ENCODE assay signal across 9 cellular contexts in genomic region chr1:206560021-206560716, GRCh38. TPM values are rescaled to one million over a fixed set of nuclear protein-coding genes. Genes with fewer than 3 reads are reported as not detected.
DNase-seq lines count a peak whose midpoint lies in the region; FAIRE-seq and TF ChIP-seq lines count a peak whose summit lies in the region.
"Had no signal": no experiment of that assay in that cellular context is flagged by ENCODE, and none has a peak within 500 bp of the region (broad histone marks: within the 10 kb centered on the region; RNA-seq: fewer than 3 reads in every experiment).

No MANE protein-coding gene starts in this region.

- H3K36me3 Mint-ChIP-seq in activated T-helper 2 cell treated with anti-CD3 and anti-CD28 coated beads, Interferon-gamma antibody, Interleukin-2, Interleukin-4, amounts not matched to agents 10 μg/mL and 5 μg/mL and 100 μg/mL, durations not matched to agents 14 hours and 24 hours and 36 hours (ENCODE audit: low read depth) = peaks cover 77% of the 10 kb centered on the region
- H3K36me3 Mint-ChIP-seq in mesothelial cell of epicardium = no peaks in the 10 kb centered on the region
- H3K36me3 Mint-ChIP-seq in type B pancreatic cell = no peaks in the 10 kb centered on the region

- H3K4me3 ChIP-seq in breast epithelium = no peak overlapping the region
- H3K4me3 ChIP-seq in mammary epithelial cell (replicated peaks in 1 of 3; ENCODE audit: insufficient read depth in 1 of 3, low read depth in 2 of 3, low read length in 3 of 3) = no peak overlapping the region
- peak overlapping the region in 1 of 2 donors; percentile 65 for H3K4me3 ChIP-seq in small intestine (ENCODE audit: low read depth in 1 of 2, low read length in 2 of 2)
- H3K4me3 ChIP-seq: lung had no signal

- in situ Hi-C loops in mammary epithelial cell (cut with MboI; ENCODE audit: low sequenced_read_pairs in 2 of 2) = no loop called here
- in situ Hi-C loops in G401 (cut with HindIII; ENCODE audit: low sequenced_read_pairs) = no loop called here

- H3K27me3 Mint-ChIP-seq in activated T-helper 2 cell treated with anti-CD3 and anti-CD28 coated beads, Interferon-gamma antibody, Interleukin-2, Interleukin-4, amounts not matched to agents 10 μg/mL and 5 μg/mL and 100 μg/mL, durations not matched to agents 14 hours and 24 hours and 36 hours (ENCODE audit: low read depth) = no peaks in the 10 kb centered on the region
- peaks cover 20% of the 10 kb centered on the region for H3K27me3 Mint-ChIP-seq in mesothelial cell of epicardium (ENCODE audit: low read depth)
- peaks cover 29% of the 10 kb centered on the region for H3K27me3 Mint-ChIP-seq in type B pancreatic cell

- no peak for DNase-seq in breast epithelium (ENCODE audit: low spot score in 2 of 2)
- no peak for DNase-seq in mammary epithelial cell
- DNase-seq in activated T-helper 2 cell treated with anti-CD3 and anti-CD28 coated beads, Interferon-gamma antibody, Interleukin-2, Interleukin-4, amounts not matched to agents 10 μg/mL and 5 μg/mL and 100 μg/mL, durations not matched to agents 14 hours and 24 hours and 36 hours (ENCODE audit: low spot score) = no peak
- DNase-seq in mesothelial cell of epicardium (ENCODE audit: low spot score in 2 of 2, unreplicated experiment in 2 of 2) = no peak
- DNase-seq in type B pancreatic cell (ENCODE audit: extremely low spot score, unreplicated experiment) = no peak
- no peak for DNase-seq in small intestine
- DNase-seq in G401 (ENCODE audit: low spot score) = no peak
- DNase-seq in dermis blood vessel endothelial cell = no peak

- no peaks in the 10 kb centered on the region for H3K79me2 ChIP-seq in mammary epithelial cell (ENCODE audit: insufficient read depth, low read length)

- H3K9me3 ChIP-seq in breast epithelium (no peaks in the 10 kb centered on the region), mammary epithelial cell (replicated peaks; ENCODE audit: insufficient read depth, low read length) (no peaks in the 10 kb centered on the region), small intestine (ENCODE audit: control insufficient read depth, low read depth) (no peaks in the 10 kb centered on the region)

- H3K4me1 ChIP-seq in breast epithelium (peaks cover 3 to 8% of the 10 kb centered on the region in 2 donors), mammary epithelial cell (ENCODE audit: insufficient read depth, low read length) (peaks cover 14% of the 10 kb centered on the region), small intestine (ENCODE audit: control insufficient read depth in 2 of 2, insufficient read depth in 1 of 2, low read depth in 1 of 2, low read length in 1 of 2) (peaks cover 0 to 6% of the 10 kb centered on the region in 2 donors)

- H3K27ac Mint-ChIP-seq in activated T-helper 2 cell treated with anti-CD3 and anti-CD28 coated beads, Interferon-gamma antibody, Interleukin-2, Interleukin-4, amounts not matched to agents 10 μg/mL and 5 μg/mL and 100 μg/mL, durations not matched to agents 14 hours and 24 hours and 36 hours = peak overlapping the region; percentile 95
- peak overlapping the region; percentile 84 for H3K27ac Mint-ChIP-seq in mesothelial cell of epicardium
- peak overlapping the region; percentile 9 for H3K27ac Mint-ChIP-seq in type B pancreatic cell

- H3K27ac ChIP-seq in breast epithelium (peak overlapping the region; percentile 17 to 72), mammary epithelial cell (ENCODE audit: insufficient read depth, low read depth, low read length) (no peak overlapping the region), small intestine (ENCODE audit: low read depth in 1 of 2, low read length in 1 of 2) (peak overlapping the region in 1 of 2 donors; percentile 73)

- 92% methylated on average over 9 of the region's 10 CpGs for whole genome bisulfite sequencing in mammary epithelial cell (ENCODE audit: low coverage, missing lambda C conversion rate)
- 63 to 76% (median 70%) methylated on average over 10 of the region's 10 CpGs for WGBS in small intestine, 3 donors

- FAIRE-seq in small intestine (lab: Jason Lieb, UNC) = no peak

- intact Hi-C loops in breast epithelium (cut with DNase I; ENCODE audit: low total_unique reads) = no loop called here
- intact Hi-C loops in mammary epithelial cell (cut with micrococcal nuclease) = no loop called here
- intact Hi-C loops in activated T-helper 2 cell treated with anti-CD3 and anti-CD28 coated beads, Interferon-gamma antibody, Interleukin-2, Interleukin-4, amounts not matched to agents 10 μg/mL and 5 μg/mL and 100 μg/mL, durations not matched to agents 14 hours and 24 hours and 36 hours (cut with micrococcal nuclease) = no loop called here

- no peaks in the 10 kb centered on the region for H3K9me3 Mint-ChIP-seq in activated T-helper 2 cell treated with anti-CD3 and anti-CD28 coated beads, Interferon-gamma antibody, Interleukin-2, Interleukin-4, amounts not matched to agents 10 μg/mL and 5 μg/mL and 100 μg/mL, durations not matched to agents 14 hours and 24 hours and 36 hours
- no peaks in the 10 kb centered on the region for H3K9me3 Mint-ChIP-seq in mesothelial cell of epicardium
- H3K9me3 Mint-ChIP-seq in type B pancreatic cell = no peaks in the 10 kb centered on the region

- no peak overlapping the region for H3K9ac ChIP-seq in mammary epithelial cell (ENCODE audit: insufficient read depth, low read length)

- peaks cover 70% of the 10 kb centered on the region for H3K4me1 Mint-ChIP-seq in activated T-helper 2 cell treated with anti-CD3 and anti-CD28 coated beads, Interferon-gamma antibody, Interleukin-2, Interleukin-4, amounts not matched to agents 10 μg/mL and 5 μg/mL and 100 μg/mL, durations not matched to agents 14 hours and 24 hours and 36 hours (ENCODE audit: low read depth)
- H3K4me1 Mint-ChIP-seq in mesothelial cell of epicardium (peaks cover 43% of the 10 kb centered on the region), type B pancreatic cell (ENCODE audit: unreplicated experiment) (peaks cover 33% of the 10 kb centered on the region)

- TF ChIP-seq POLR2A in breast epithelium (IDR thresholded peaks at IDR 0.05) = no peak

- H3K4me3 Mint-ChIP-seq in activated T-helper 2 cell treated with anti-CD3 and anti-CD28 coated beads, Interferon-gamma antibody, Interleukin-2, Interleukin-4, amounts not matched to agents 10 μg/mL and 5 μg/mL and 100 μg/mL, durations not matched to agents 14 hours and 24 hours and 36 hours (ENCODE audit: low read depth) = peak overlapping the region; percentile 97
- H3K4me3 Mint-ChIP-seq in mesothelial cell of epicardium (peak overlapping the region; percentile 17), type B pancreatic cell (peak overlapping the region; percentile 30)

- no peak overlapping the region for H2AFZ ChIP-seq in mammary epithelial cell (ENCODE audit: low read depth, low read length)

- no peaks in the 10 kb centered on the region for H4K20me1 ChIP-seq in mammary epithelial cell (ENCODE audit: insufficient read depth, low read length)

- TF ChIP-seq CTCF in breast epithelium (IDR thresholded peaks at IDR 0.05) = no peak
- TF ChIP-seq CTCF in mammary epithelial cell (conservative IDR thresholded peaks at IDR 0.05 in 1 of 2, IDR thresholded peaks at IDR 0.05 in 1 of 2; ENCODE audit: extremely low read depth in 1 of 2, insufficient read depth in 1 of 2, low read depth in 1 of 2, low read length in 2 of 2) = no peak
- TF ChIP-seq CTCF in mesothelial cell of epicardium (IDR thresholded peaks at IDR 0.05; ENCODE audit: unreplicated experiment) = no peak
- TF ChIP-seq CTCF in type B pancreatic cell (conservative IDR thresholded peaks at IDR 0.05) = no peak

- CTCF ChIA-PET in mammary epithelial cell (lab: Charles Lee; ENCODE audit: low non-redundant PET) = no interaction called here

- H3K27me3 ChIP-seq in breast epithelium (no peaks in the 10 kb centered on the region), mammary epithelial cell (ENCODE audit: insufficient read depth, low read length) (no peaks in the 10 kb centered on the region), small intestine (ENCODE audit: control insufficient read depth in 2 of 2, insufficient read depth in 2 of 2, low read length in 2 of 2) (no peaks in the 10 kb centered on the region)

- no peak overlapping the region for H3K4me2 ChIP-seq in mammary epithelial cell (ENCODE audit: insufficient read depth, low read depth, low read length)

- H3K36me3 ChIP-seq in breast epithelium (no peaks in the 10 kb centered on the region), mammary epithelial cell (ENCODE audit: insufficient read depth, low read length) (no peaks in the 10 kb centered on the region), small intestine (ENCODE audit: control insufficient read depth in 2 of 2, insufficient read depth in 2 of 2, low read length in 2 of 2) (no peaks in the 10 kb centered on the region)

- dilution Hi-C loops in mammary epithelial cell (cut with HindIII; ENCODE audit: low sequenced_read_pairs) = no loop called here

- no TSS peak for BruUV-seq in mammary epithelial cell (replicated peaks; lab: Mats Ljungman, UMichigan)

RNA-seq across cellular contexts. Expression of gene EIF2D, which starts 52.1 kb away (rescaled TPM):
- total RNA-seq in breast epithelium (10 to 100 TPM; 55.4 to 70.1 (median 68.6) TPM), mammary epithelial cell (10 to 100 TPM; 43.0 to 44.0 TPM), mesothelial cell of epicardium (49.6 to 53.3 TPM (median 52.3 TPM) in 3 replicates), type B pancreatic cell (ENCODE audit: low replicate concordance) (38.2 and 45.7 TPM in 2 replicates), dermis blood vessel endothelial cell (66.1 and 69.9 TPM in 2 replicates)
- polyA plus RNA-seq in mammary epithelial cell (58.9 TPM), small intestine (10 to 100 TPM; 21.6 to 40.8 (median 22.6) TPM)
- polyA minus RNA-seq in mammary epithelial cell = 35.4 TPM
- total RNA-seq in activated T-helper 2 cell treated with anti-CD3 and anti-CD28 coated beads, Interferon-gamma antibody, Interleukin-2, Interleukin-4, amounts not matched to agents 10 μg/mL and 5 μg/mL and 100 μg/mL, durations not matched to agents 14 hours and 24 hours and 36 hours = 72.7 and 73.3 TPM in 2 replicates
- 58.2 and 63.7 TPM in 2 replicates for total RNA-seq in G401 (2014; rRNA removed; shearing (Covaris generic))

RNA-seq across cellular contexts. Expression of gene RASSF5, which starts 52.8 kb away (rescaled TPM):
- 10 to 100 TPM; 11.0 to 17.0 (median 11.1) TPM for total RNA-seq in breast epithelium
- 1 to 10 TPM; 3.5 to 6.7 TPM for total RNA-seq in mammary epithelial cell
- polyA plus RNA-seq in mammary epithelial cell = 1.8 TPM
- polyA minus RNA-seq in mammary epithelial cell = 3.4 TPM
- total RNA-seq in activated T-helper 2 cell treated with anti-CD3 and anti-CD28 coated beads, Interferon-gamma antibody, Interleukin-2, Interleukin-4, amounts not matched to agents 10 μg/mL and 5 μg/mL and 100 μg/mL, durations not matched to agents 14 hours and 24 hours and 36 hours = 180 and 182 TPM in 2 replicates
- total RNA-seq in mesothelial cell of epicardium = 6.5 to 7.0 TPM (median 6.8 TPM) in 3 replicates
- 3.8 and 5.9 TPM in 2 replicates for total RNA-seq in type B pancreatic cell (ENCODE audit: low replicate concordance)
- 1 to 10 TPM; 1.6 to 7.3 (median 3.2) TPM for polyA plus RNA-seq in small intestine
- 0.68 TPM in 1 of 2 replicates, not detected in the other for total RNA-seq in G401 (2014; rRNA removed; shearing (Covaris generic))
- 0.33 and 0.51 TPM in 2 replicates for total RNA-seq in dermis blood vessel endothelial cell

Comparison
In these comparisons a context has a peak if more than half of its experiments do, and no peak if none do; other contexts are left out.
1. H3K27ac Mint-ChIP-seq: peak in every context shown above with its lines; median percentile 95 in activated T-helper 2 cell treated with anti-CD3 and anti-CD28 coated beads, Interferon-gamma antibody, Interleukin-2, Interleukin-4, amounts not matched to agents 10 μg/mL and 5 μg/mL and 100 μg/mL, durations not matched to agents 14 hours and 24 hours and 36 hours; 84 in mesothelial cell of epicardium; 9 in type B pancreatic cell.
2. H3K4me3 Mint-ChIP-seq: peak in every context shown above with its lines; median percentile 97 in activated T-helper 2 cell treated with anti-CD3 and anti-CD28 coated beads, Interferon-gamma antibody, Interleukin-2, Interleukin-4, amounts not matched to agents 10 μg/mL and 5 μg/mL and 100 μg/mL, durations not matched to agents 14 hours and 24 hours and 36 hours; 30 in type B pancreatic cell; 17 in mesothelial cell of epicardium.
3. RNA of gene RASSF5, which starts 52.8 kb away (total RNA-seq): 180 to 182 TPM in activated T-helper 2 cell treated with anti-CD3 and anti-CD28 coated beads, Interferon-gamma antibody, Interleukin-2, Interleukin-4, amounts not matched to agents 10 μg/mL and 5 μg/mL and 100 μg/mL, durations not matched to agents 14 hours and 24 hours and 36 hours; 11.0 to 17.0 TPM in breast epithelium, 6.5 to 7.0 TPM in mesothelial cell of epicardium, 3.5 to 6.7 TPM in mammary epithelial cell, 3.8 to 5.9 TPM in type B pancreatic cell, 0.68 TPM in G401 and 0.33 to 0.51 TPM in dermis blood vessel endothelial cell; every median in the first group is over 10 times any median in the second.